In genomic region chr14:35878272-35879140, GRCh38 we compare ENCODE assay signal across 8 cellular contexts. TPM values are rescaled to one million over a fixed set of nuclear protein-coding genes. Genes with fewer than 3 reads are reported as not detected.
DNase-seq lines count a peak whose midpoint lies in the region; ATAC-seq and TF ChIP-seq lines count a peak whose summit lies in the region.

No MANE protein-coding gene starts in this region.

- H3K9me3 Mint-ChIP-seq in activated T-helper 2 cell treated with anti-CD3 and anti-CD28 coated beads, Interferon-gamma antibody, Interleukin-2, Interleukin-4, amounts not matched to agents 10 μg/mL and 5 μg/mL and 100 μg/mL, durations not matched to agents 14 hours and 24 hours and 36 hours = no peaks in the 10 kb centered on the region

- H3K4me3 ChIP-seq in IMR-90 (ENCODE audit: insufficient read depth, low read depth, low read length) (no peak overlapping the region), right lobe of liver (no peak overlapping the region)

- H4K20me1 ChIP-seq in IMR-90 (ENCODE audit: insufficient read depth, low read length) = peaks cover 7% of the 10 kb centered on the region; the same call in 1 of the 2 replicates

- DNase-seq in AG08396 (ENCODE audit: low spot score) = peak; percentile 80
- peak; percentile 93 for DNase-seq in IMR-90
- DNase-seq in brain pericyte (ENCODE audit: low read depth, low spot score) = peak; percentile 52
- DNase-seq in right lobe of liver = no peak
- DNase-seq in NOMO-1 treated with dmso at 0.1 percent for 144 hours (lab: John Stamatoyannopoulos, UW; ENCODE audit: unreplicated experiment) = no peak
- no peak for DNase-seq in activated T-helper 2 cell treated with anti-CD3 and anti-CD28 coated beads, Interferon-gamma antibody, Interleukin-2, Interleukin-4, amounts not matched to agents 10 μg/mL and 5 μg/mL and 100 μg/mL, durations not matched to agents 14 hours and 24 hours and 36 hours (ENCODE audit: low spot score)

- peak overlapping the region; percentile 53; the same call in 1 of the 2 replicates for H4K91ac ChIP-seq in IMR-90 (ENCODE audit: insufficient read depth, low read depth, low read length)

- intact Hi-C loops in IMR-90 (cut with micrococcal nuclease) (loop anchor here (2.0 kb wide), 1 partner anchor 496 kb away; no protein-coding TSS in a partner anchor), right lobe of liver (cut with DNase I) (no loop called here)
- intact Hi-C loops in activated T-helper 2 cell treated with anti-CD3 and anti-CD28 coated beads, Interferon-gamma antibody, Interleukin-2, Interleukin-4, amounts not matched to agents 10 μg/mL and 5 μg/mL and 100 μg/mL, durations not matched to agents 14 hours and 24 hours and 36 hours (cut with micrococcal nuclease) = loop anchor here (1.0 kb wide), 1 partner anchor 191 kb away; no protein-coding TSS in a partner anchor

- H3K27ac ChIP-seq in IMR-90 (ENCODE audit: insufficient read depth, low read length) = peak overlapping the region; percentile 62; the same call in 1 of the 2 replicates
- H3K27ac ChIP-seq in right lobe of liver = peak overlapping the region in 2 of 3 donors; percentile 1 to 34

- H2AFZ ChIP-seq in IMR-90 (replicated peaks; ENCODE audit: low read length, poor library complexity) = peak overlapping the region; percentile 75

- TF ChIP-seq RAD21 in IMR-90 (IDR thresholded peaks at IDR 0.05; ENCODE audit: low read length) = no peak

- H3K9me3 ChIP-seq in IMR-90 (ENCODE audit: control insufficient read depth, insufficient read depth, low read length) (no peaks in the 10 kb centered on the region), right lobe of liver (no peaks in the 10 kb centered on the region)

- H3K9ac ChIP-seq in IMR-90 (ENCODE audit: low read depth, low read length) = 0 out of 2 replicates have a peak overlapping the region, but pooled peaks have one; percentile 11

- H3K27me3 Mint-ChIP-seq in activated T-helper 2 cell treated with anti-CD3 and anti-CD28 coated beads, Interferon-gamma antibody, Interleukin-2, Interleukin-4, amounts not matched to agents 10 μg/mL and 5 μg/mL and 100 μg/mL, durations not matched to agents 14 hours and 24 hours and 36 hours (ENCODE audit: low read depth) = peaks cover 2% of the 10 kb centered on the region

- in situ Hi-C loops in IMR-90 (cut with MboI; ENCODE audit: low sequenced_read_pairs) = no loop called here

- no peaks in the 10 kb centered on the region for H3K27me3 ChIP-seq in IMR-90 (ENCODE audit: control insufficient read depth, insufficient read depth, low read length)
- H3K27me3 ChIP-seq in right lobe of liver = no peaks in the 10 kb centered on the region

- H3K14ac ChIP-seq in IMR-90 (replicated peaks; ENCODE audit: low read depth, low read length) = peak overlapping the region; percentile 79; the same call in 1 of the 2 replicates

- peak overlapping the region; percentile 83; the same call in 1 of the 2 replicates for H2BK20ac ChIP-seq in IMR-90 (ENCODE audit: low read depth, low read length)

- no peak overlapping the region for H2AK9ac ChIP-seq in IMR-90 (replicated peaks; ENCODE audit: low read depth, low read length, poor library complexity)

- no peak overlapping the region for H3K27ac Mint-ChIP-seq in activated T-helper 2 cell treated with anti-CD3 and anti-CD28 coated beads, Interferon-gamma antibody, Interleukin-2, Interleukin-4, amounts not matched to agents 10 μg/mL and 5 μg/mL and 100 μg/mL, durations not matched to agents 14 hours and 24 hours and 36 hours

- H2BK120ac ChIP-seq in IMR-90 (ENCODE audit: low read depth, low read length) = peak overlapping the region; percentile 62

- H3K36me3 ChIP-seq in IMR-90 (ENCODE audit: control insufficient read depth, insufficient read depth, low read length) (no peaks in the 10 kb centered on the region), right lobe of liver (no peaks in the 10 kb centered on the region)

- H3K4me2 ChIP-seq in IMR-90 (ENCODE audit: low read depth, low read length) = peak overlapping the region; percentile 82

- H2AK5ac ChIP-seq in IMR-90 (ENCODE audit: low read depth, low read length) = no peak overlapping the region

- no peaks in the 10 kb centered on the region for H3K36me3 Mint-ChIP-seq in activated T-helper 2 cell treated with anti-CD3 and anti-CD28 coated beads, Interferon-gamma antibody, Interleukin-2, Interleukin-4, amounts not matched to agents 10 μg/mL and 5 μg/mL and 100 μg/mL, durations not matched to agents 14 hours and 24 hours and 36 hours (ENCODE audit: low read depth)

- peak overlapping the region; percentile 18; the same call in 1 of the 3 replicates for H2BK15ac ChIP-seq in IMR-90 (ENCODE audit: low read depth, low read length)

- POLR2A ChIA-PET in IMR-90 (lab: Charles Lee; ENCODE audit: unreplicated experiment) = interaction anchor here (0.5 to 0.6 kb wide), 2 partner anchors 377 to 494 kb away, joined by 3 to 6 read pairs; no protein-coding TSS in a partner anchor

- peak overlapping the region; percentile 53; the same call in 1 of the 2 replicates for H3K4ac ChIP-seq in IMR-90 (ENCODE audit: low read depth, low read length)

- H2BK5ac ChIP-seq in IMR-90 (ENCODE audit: low read depth, low read length, poor library complexity, severe bottlenecking) = peak overlapping the region; percentile 53

- no TSS peak for BruUV-seq in IMR-90 (replicated peaks; lab: Mats Ljungman, UMichigan)

- H3K4me1 Mint-ChIP-seq in activated T-helper 2 cell treated with anti-CD3 and anti-CD28 coated beads, Interferon-gamma antibody, Interleukin-2, Interleukin-4, amounts not matched to agents 10 μg/mL and 5 μg/mL and 100 μg/mL, durations not matched to agents 14 hours and 24 hours and 36 hours (ENCODE audit: low read depth) = peaks cover 12% of the 10 kb centered on the region

- no peak overlapping the region for H3K18ac ChIP-seq in IMR-90 (ENCODE audit: low read depth, low read length)

- H3K79me1 ChIP-seq in IMR-90 (ENCODE audit: low read depth in 1 of 2, low read length in 2 of 2) = no peaks in the 10 kb centered on the region

- no peak overlapping the region for H3K56ac ChIP-seq in IMR-90 (ENCODE audit: extremely low read depth, insufficient read depth, low read length)

- ATAC-seq in IMR-90 (ENCODE audit: low read depth) (peak; percentile 93), right lobe of liver (peak; percentile 80 to 91 (median 84)), GM19351 (IDR thresholded peaks at IDR 0.05; ENCODE audit: unreplicated experiment) (no peak), HG02678 (IDR thresholded peaks at IDR 0.05; ENCODE audit: unreplicated experiment) (no peak)

- TF ChIP-seq CTCF in IMR-90 (conservative IDR thresholded peaks at IDR 0.05; ENCODE audit: low read depth, low read length) (no peak), right lobe of liver (IDR thresholded peaks at IDR 0.05) (no peak)

- no peak overlapping the region for H3K4me3 Mint-ChIP-seq in activated T-helper 2 cell treated with anti-CD3 and anti-CD28 coated beads, Interferon-gamma antibody, Interleukin-2, Interleukin-4, amounts not matched to agents 10 μg/mL and 5 μg/mL and 100 μg/mL, durations not matched to agents 14 hours and 24 hours and 36 hours (ENCODE audit: low read depth)

- H4K5ac ChIP-seq in IMR-90 (ENCODE audit: low read depth, low read length) = no peak overlapping the region

- H3K4me1 ChIP-seq in IMR-90 (ENCODE audit: control insufficient read depth, insufficient read depth, low read length) (peaks cover 2% of the 10 kb centered on the region), right lobe of liver (peaks cover 0 to 14% (median 5%) of the 10 kb centered on the region in 4 donors)

- peak overlapping the region; percentile 4; the same call in 1 of the 2 replicates for H3K23ac ChIP-seq in IMR-90 (ENCODE audit: low read depth, low read length)

- CTCF ChIA-PET in IMR-90 (lab: Yijun Ruan, JAX) = interaction anchor here (0.6 kb wide), 3 partner anchors 53 to 1050 kb away, joined by 3 to 4 read pairs (median 4); partner anchors contain the start of gene BRMS1L

- H4K8ac ChIP-seq in IMR-90 (ENCODE audit: low read depth in 2 of 2, low read length in 2 of 2) = peak overlapping the region in 1 of 2 experiments; percentile 58; a peak in 2 of 4 replicates

- dilution Hi-C loops in IMR-90 (cut with HindIII; ENCODE audit: low sequenced_read_pairs, unreplicated experiment) = no loop called here

- no CpG with 5 or more reads among the region's 9 CpGs for WGBS in IMR-90 (ENCODE audit: extremely low coverage in 2 of 2, insufficient read length in 1 of 2), 2 experiments
- 31% methylated on average over 9 of the region's 9 CpGs for WGBS in right lobe of liver (ENCODE audit: insufficient coverage, low coverage, low lambda C conversion rate, missing lambda C conversion rate)

- H3K9me1 ChIP-seq in IMR-90 (ENCODE audit: insufficient read depth, low read length) = no peaks in the 10 kb centered on the region

- TF ChIP-seq POLR2A in IMR-90 (IDR thresholded peaks at IDR 0.05; ENCODE audit: low read depth, low read length) (no peak), right lobe of liver (IDR thresholded peaks at IDR 0.05) (no peak)

TF ChIP-seq in IMR-90, 13 proteins besides CTCF, POLR2A, EP300 and RAD21 (continues in another document):
- no peak for TF ChIP-seq SMC3 (IDR thresholded peaks at IDR 0.05; ENCODE audit: low read depth, low read length)
- no peak for TF ChIP-seq MXI1 (IDR thresholded peaks at IDR 0.05; ENCODE audit: borderline replicate concordance, low read depth, low read length)
- TF ChIP-seq, protein P1, sequence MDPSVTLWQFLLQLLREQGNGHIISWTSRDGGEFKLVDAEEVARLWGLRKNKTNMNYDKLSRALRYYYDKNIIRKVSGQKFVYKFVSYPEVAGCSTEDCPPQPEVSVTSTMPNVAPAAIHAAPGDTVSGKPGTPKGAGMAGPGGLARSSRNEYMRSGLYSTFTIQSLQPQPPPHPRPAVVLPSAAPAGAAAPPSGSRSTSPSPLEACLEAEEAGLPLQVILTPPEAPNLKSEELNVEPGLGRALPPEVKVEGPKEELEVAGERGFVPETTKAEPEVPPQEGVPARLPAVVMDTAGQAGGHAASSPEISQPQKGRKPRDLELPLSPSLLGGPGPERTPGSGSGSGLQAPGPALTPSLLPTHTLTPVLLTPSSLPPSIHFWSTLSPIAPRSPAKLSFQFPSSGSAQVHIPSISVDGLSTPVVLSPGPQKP (IDR thresholded peaks at IDR 0.05; ENCODE audit: borderline replicate concordance, low read depth, low read length) = no peak
- TF ChIP-seq BHLHE40 (IDR thresholded peaks at IDR 0.05; ENCODE audit: low read depth, low read length) = peak; percentile 48; the same call in 1 of the 2 replicates
- peak; percentile 46; the same call in 1 of the 2 replicates for TF ChIP-seq NFE2L2 (IDR thresholded peaks at IDR 0.05; ENCODE audit: low read depth, low read length)
- TF ChIP-seq MAFK (IDR thresholded peaks at IDR 0.05; ENCODE audit: low read depth, low read length) = no peak
- peak; percentile 53 for TF ChIP-seq FOS (IDR thresholded peaks at IDR 0.05; ENCODE audit: low read depth, low read length)

RNA-seq across cellular contexts. Expression of gene BRMS1L, which starts 52.4 kb away (rescaled TPM):
- 1.8 and 5.0 TPM in 2 replicates for total RNA-seq in IMR-90 (2012; rRNA removed)
- 3.2 and 6.2 TPM in 2 replicates for polyA plus RNA-seq in IMR-90 (2012; rRNA removed)
- polyA plus RNA-seq in IMR-90 (2012; cell fraction: cytosol; rRNA removed) = 0.96 and 7.3 TPM in 2 replicates
- polyA plus RNA-seq in IMR-90 (2012; cell fraction: nucleus; rRNA removed; ENCODE audit: low replicate concordance) = 0.29 and 21.1 TPM in 2 replicates
- 1 to 10 TPM; 2.3 to 6.2 (median 3.3) TPM for total RNA-seq in right lobe of liver
- 5.3 and 6.1 TPM in 2 replicates for total RNA-seq in activated T-helper 2 cell treated with anti-CD3 and anti-CD28 coated beads, Interferon-gamma antibody, Interleukin-2, Interleukin-4, amounts not matched to agents 10 μg/mL and 5 μg/mL and 100 μg/mL, durations not matched to agents 14 hours and 24 hours and 36 hours

Comparison
In these comparisons a context has a peak if more than half of its experiments do, and no peak if none do; other contexts are left out.
1. DNase-seq: peak in AG08396 (single experiment), IMR-90 (single experiment) and brain pericyte (single experiment); none in right lobe of liver (0 of 3), NOMO-1 treated with dmso at 0.1 percent for 144 hours (single experiment) and activated T-helper 2 cell treated with anti-CD3 and anti-CD28 coated beads, Interferon-gamma antibody, Interleukin-2, Interleukin-4, amounts not matched to agents 10 μg/mL and 5 μg/mL and 100 μg/mL, durations not matched to agents 14 hours and 24 hours and 36 hours (single experiment).
2. ATAC-seq: peak in IMR-90 (single experiment) and right lobe of liver (4 of 4); none in GM19351 (single experiment) and HG02678 (single experiment).
3. intact Hi-C loops: an anchor here in IMR-90 (2.0 kb wide) and activated T-helper 2 cell treated with anti-CD3 and anti-CD28 coated beads, Interferon-gamma antibody, Interleukin-2, Interleukin-4, amounts not matched to agents 10 μg/mL and 5 μg/mL and 100 μg/mL, durations not matched to agents 14 hours and 24 hours and 36 hours (1.0 kb wide); none called in right lobe of liver.